In genomic region chr12:48776956-48777355, GRCh38 we compare ENCODE assay signal across 16 cellular contexts. TPM values are rescaled to one million over a fixed set of nuclear protein-coding genes. Genes with fewer than 3 reads are reported as not detected.
DNase-seq lines count a peak whose midpoint lies in the region; ATAC-seq and TF ChIP-seq lines count a peak whose summit lies in the region.
"Had no signal": no experiment of that assay in that cellular context is flagged by ENCODE, and none has a peak within 500 bp of the region (broad histone marks: within the 10 kb centered on the region; RNA-seq: fewer than 3 reads in every experiment).

No MANE protein-coding gene starts in this region.

- H3K79me2 ChIP-seq in GM23338 (replicated peaks; ENCODE audit: insufficient read depth): no peaks in the 10 kb centered on the region

- no peak for ATAC-seq in heart right ventricle
- ATAC-seq in right cardiac atrium: no peak
- no peak for ATAC-seq in GM23338
- no peak for ATAC-seq in stimulated activated effector memory CD8-positive, alpha-beta T cell treated with anti-CD3 and anti-CD28 coated beads, Interleukin-12 subunit alpha, Interleukin-12 subunit beta, amount 100 ng/mL, for 72 hours
- no peak for ATAC-seq in psoas muscle
- ATAC-seq: HCT116, HepG2 had no signal

- H2AFZ ChIP-seq in GM23338: no peak overlapping the region

- DNase-seq in heart right ventricle (no peak), right cardiac atrium (no peak), GM23338 (ENCODE audit: low spot score) (no peak), glutamatergic neuron (no peak), psoas muscle (no peak)
- no peak for DNase-seq in stimulated activated effector memory CD8-positive, alpha-beta T cell treated with anti-CD3 and anti-CD28 coated beads, Interleukin-12 subunit alpha, Interleukin-12 subunit beta, amount 100 ng/mL, for 72 hours (ENCODE audit: low spot score in 2 of 2)
- no peak for DNase-seq in activated effector memory CD4-positive, alpha-beta T cell treated with anti-CD3 and anti-CD28 coated beads, Interleukin-2, amount 50 U/mL, for 16 hours
- DNase-seq: ACHN; CD4-positive, alpha-beta memory T cell; DMS153; DND-41; GDM1 had no signal

- H3K27ac Mint-ChIP-seq in GM23338: peak overlapping the region; percentile 56; the same call in 1 of the 2 replicates
- H3K27ac Mint-ChIP-seq in glutamatergic neuron (ENCODE audit: unreplicated experiment): peak overlapping the region; percentile 48
- peak overlapping the region; percentile 11 for H3K27ac Mint-ChIP-seq in stimulated activated effector memory CD8-positive, alpha-beta T cell treated with anti-CD3 and anti-CD28 coated beads, Interleukin-12 subunit alpha, Interleukin-12 subunit beta, amount 100 ng/mL, for 72 hours
- H3K27ac Mint-ChIP-seq: CD4-positive, alpha-beta memory T cell had no signal

- no peaks in the 10 kb centered on the region for H3F3A ChIP-seq in GM23338 (replicated peaks; ENCODE audit: low read depth)

- H3K4me3 ChIP-seq in heart right ventricle (no peak overlapping the region), right cardiac atrium (ENCODE audit: low read length) (no peak overlapping the region), GM23338 (no peak overlapping the region), psoas muscle (no peak overlapping the region)

- H3K9me3 ChIP-seq in heart right ventricle (no peaks in the 10 kb centered on the region), right cardiac atrium (ENCODE audit: control insufficient read depth, low read length) (no peaks in the 10 kb centered on the region), psoas muscle (no peaks in the 10 kb centered on the region)

- H3K27me3 Mint-ChIP-seq in GM23338 (ENCODE audit: insufficient read depth, low read depth, poor library complexity): peaks cover 8% of the 10 kb centered on the region
- H3K27me3 Mint-ChIP-seq in glutamatergic neuron (ENCODE audit: unreplicated experiment): peaks cover 8% of the 10 kb centered on the region

- H3K27ac ChIP-seq in heart right ventricle (peak overlapping the region in 6 of 10 donors; percentile 38 to 99 (median 98)), right cardiac atrium (ENCODE audit: low read length) (no peak overlapping the region), GM23338 (ENCODE audit: low read depth) (no peak overlapping the region), psoas muscle (no peak overlapping the region)
- H3K27ac ChIP-seq: C4-2B had no signal

- no peaks in the 10 kb centered on the region for H4K20me1 ChIP-seq in GM23338 (replicated peaks; ENCODE audit: insufficient read depth)

- intact Hi-C loops in heart right ventricle (cut with DNase I): no loop called here
- intact Hi-C loops in right cardiac atrium (cut with DNase I): no loop called here
- intact Hi-C loops in psoas muscle (cut with DNase I): no loop called here

- H3K9me2 ChIP-seq in GM23338 (ENCODE audit: insufficient read depth): no peaks in the 10 kb centered on the region

- H3K4me1 ChIP-seq in heart right ventricle (peaks cover 25 to 78% (median 51%) of the 10 kb centered on the region in 9 donors), right cardiac atrium (ENCODE audit: control insufficient read depth, insufficient read depth, low read length) (peaks cover 22% of the 10 kb centered on the region), GM23338 (ENCODE audit: insufficient read depth) (peaks cover 9% of the 10 kb centered on the region), psoas muscle (peaks cover 15% of the 10 kb centered on the region)

- 88 to 90% methylated on average over 6 of the region's 6 CpGs for WGBS in heart right ventricle, 2 donors
- WGBS in right cardiac atrium: 90% methylated on average over 6 of the region's 6 CpGs
- 88 to 98% (median 95%) methylated on average over 6 of the region's 6 CpGs for WGBS in psoas muscle, 3 donors

- no peak for TF ChIP-seq CTCF in heart right ventricle (IDR thresholded peaks at IDR 0.05)
- no peak for TF ChIP-seq CTCF in GM23338 (conservative IDR thresholded peaks at IDR 0.05; ENCODE audit: low read depth in 2 of 2)
- TF ChIP-seq CTCF in glutamatergic neuron (IDR thresholded peaks at IDR 0.05; ENCODE audit: partially characterized antibody, unreplicated experiment): no peak
- no peak for TF ChIP-seq CTCF in psoas muscle (IDR thresholded peaks at IDR 0.05)

- H3K36me3 ChIP-seq in heart right ventricle: peaks cover 0 to 66% (median 54%) of the 10 kb centered on the region in 9 donors
- no peaks in the 10 kb centered on the region for H3K36me3 ChIP-seq in GM23338 (ENCODE audit: insufficient read depth)
- peaks cover 6 to 58% of the 10 kb centered on the region in 2 donors for H3K36me3 ChIP-seq in psoas muscle (ENCODE audit: insufficient read depth in 1 of 2, low read depth in 1 of 2)

- H3K9me3 Mint-ChIP-seq in GM23338 (no peaks in the 10 kb centered on the region), glutamatergic neuron (ENCODE audit: unreplicated experiment) (peaks cover 9% of the 10 kb centered on the region)
- H3K9me3 Mint-ChIP-seq in stimulated activated effector memory CD8-positive, alpha-beta T cell treated with anti-CD3 and anti-CD28 coated beads, Interleukin-12 subunit alpha, Interleukin-12 subunit beta, amount 100 ng/mL, for 72 hours: no peaks in the 10 kb centered on the region
- H3K9me3 Mint-ChIP-seq: CD4-positive, alpha-beta memory T cell had no signal

- H3K4me3 Mint-ChIP-seq in GM23338 (no peak overlapping the region), glutamatergic neuron (ENCODE audit: unreplicated experiment) (no peak overlapping the region)
- no peak overlapping the region for H3K4me3 Mint-ChIP-seq in stimulated activated effector memory CD8-positive, alpha-beta T cell treated with anti-CD3 and anti-CD28 coated beads, Interleukin-12 subunit alpha, Interleukin-12 subunit beta, amount 100 ng/mL, for 72 hours
- H3K4me3 Mint-ChIP-seq: B cell; CD4-positive, alpha-beta memory T cell had no signal

- H3K4me1 Mint-ChIP-seq in GM23338 (peaks cover 25% of the 10 kb centered on the region), glutamatergic neuron (ENCODE audit: low read depth, unreplicated experiment) (peaks cover 1% of the 10 kb centered on the region)
- peaks cover 1% of the 10 kb centered on the region for H3K4me1 Mint-ChIP-seq in stimulated activated effector memory CD8-positive, alpha-beta T cell treated with anti-CD3 and anti-CD28 coated beads, Interleukin-12 subunit alpha, Interleukin-12 subunit beta, amount 100 ng/mL, for 72 hours
- H3K4me1 Mint-ChIP-seq: B cell; CD4-positive, alpha-beta memory T cell had no signal

- H3K36me3 Mint-ChIP-seq in GM23338 (ENCODE audit: low read depth): peaks cover 16% of the 10 kb centered on the region; the same call in 2 of the 3 replicates
- no peaks in the 10 kb centered on the region for H3K36me3 Mint-ChIP-seq in glutamatergic neuron (ENCODE audit: unreplicated experiment)
- H3K36me3 Mint-ChIP-seq in stimulated activated effector memory CD8-positive, alpha-beta T cell treated with anti-CD3 and anti-CD28 coated beads, Interleukin-12 subunit alpha, Interleukin-12 subunit beta, amount 100 ng/mL, for 72 hours: no peaks in the 10 kb centered on the region
- H3K36me3 Mint-ChIP-seq: CD4-positive, alpha-beta memory T cell had no signal

- H3K27me3 ChIP-seq in heart right ventricle (no peaks in the 10 kb centered on the region), right cardiac atrium (ENCODE audit: control insufficient read depth, insufficient read depth) (no peaks in the 10 kb centered on the region), GM23338 (ENCODE audit: insufficient read depth) (no peaks in the 10 kb centered on the region), psoas muscle (ENCODE audit: insufficient read depth in 3 of 3, low read length in 2 of 3) (no peaks in the 10 kb centered on the region)

- no peak overlapping the region for H3K4me2 ChIP-seq in GM23338

TF ChIP-seq in GM23338, 12 proteins besides CTCF, POLR2A, EP300 and RAD21 (continues in another document):
- TF ChIP-seq CREB1 (CRISPR knock-in tag; IDR thresholded peaks at IDR 0.05; ENCODE audit: low read depth) (no peak), NANOG (IDR thresholded peaks at IDR 0.05; ENCODE audit: borderline replicate concordance) (no peak), JUNB (IDR thresholded peaks at IDR 0.05; ENCODE audit: unreplicated experiment) (no peak), EZH2phosphoT487 (IDR thresholded peaks at IDR 0.05; ENCODE audit: unreplicated experiment) (no peak)

RNA-seq across cellular contexts. Expression of gene ADCY6, which starts 11.9 kb away (rescaled TPM):
- total RNA-seq in heart right ventricle (100 to 1,000 TPM in 8 of 10 donors, 10 to 100 TPM in 2; 84.4 to 144 (median 122) TPM), right cardiac atrium (100 to 1,000 TPM in 1 of 4 donors, 10 to 100 TPM in 3; 75.0 to 125 (median 96.6) TPM), glutamatergic neuron (ENCODE audit: unreplicated experiment) (17.4 TPM), psoas muscle (10 to 100 TPM; 13.1 to 18.9 (median 13.4) TPM)
- polyA plus RNA-seq in heart right ventricle (100 to 1,000 TPM in 1 of 2 donors, 10 to 100 TPM in 1; 35.3 to 123 TPM), right cardiac atrium (51.4 TPM), GM23338 (2016; fragmentation: Nextera tagmentation; extraction: Ambion mirVana) (1.0 and 1.3 TPM in 2 replicates), psoas muscle (1 to 10 TPM; 5.3 to 9.2 (median 7.6) TPM)
- total RNA-seq in GM23338 (2014; rRNA removed; shearing (Covaris generic)): 11.8 and 16.5 TPM in 2 replicates
- total RNA-seq: B cell; CD4-positive, alpha-beta memory T cell had no signal
- polyA plus RNA-seq: CD4-positive, alpha-beta memory T cell had no signal

RNA-seq across cellular contexts. Expression of gene CACNB3, which starts 41.3 kb away (rescaled TPM):
- total RNA-seq in heart right ventricle (1 to 10 TPM; 2.2 to 7.8 (median 4.1) TPM), right cardiac atrium (1 to 10 TPM; 6.1 to 7.6 (median 7.1) TPM), glutamatergic neuron (ENCODE audit: unreplicated experiment) (155 TPM), psoas muscle (1 to 10 TPM; 2.0 to 3.5 (median 2.5) TPM)
- polyA plus RNA-seq in heart right ventricle (10 to 100 TPM in 1 of 2 donors, 1 to 10 TPM in 1; 4.3 to 13.5 TPM), right cardiac atrium (3.5 TPM), GM23338 (2016; fragmentation: Nextera tagmentation; extraction: Ambion mirVana) (6.2 and 6.3 TPM in 2 replicates), psoas muscle (1 to 10 TPM in 2 of 3 donors, under 1 TPM in 1; 0.92 to 1.7 (median 1.6) TPM)
- total RNA-seq in GM23338 (2014; rRNA removed; shearing (Covaris generic)): 3.4 and 4.1 TPM in 2 replicates

Comparison
In these comparisons a context has a peak if more than half of its experiments do, and no peak if none do; other contexts are left out.
1. H3K27ac ChIP-seq: peak in heart right ventricle (6 of 10); none in right cardiac atrium (single experiment), GM23338 (single experiment) and psoas muscle (single experiment).
2. RNA of gene CACNB3, which starts 41.3 kb away (total RNA-seq): 155 TPM in glutamatergic neuron (single experiment); 6.1 to 7.6 TPM in right cardiac atrium, 2.2 to 7.8 TPM in heart right ventricle, 3.4 to 4.1 TPM in GM23338 and 2.0 to 3.5 TPM in psoas muscle; every median in the first group is over 10 times any median in the second.
3. Peak in every context shown above with its lines, with median percentiles within 50 percentile points of each other: H3K27ac Mint-ChIP-seq.